ENCODE assay signal across 8 cellular contexts in the genomic region with DNA sequence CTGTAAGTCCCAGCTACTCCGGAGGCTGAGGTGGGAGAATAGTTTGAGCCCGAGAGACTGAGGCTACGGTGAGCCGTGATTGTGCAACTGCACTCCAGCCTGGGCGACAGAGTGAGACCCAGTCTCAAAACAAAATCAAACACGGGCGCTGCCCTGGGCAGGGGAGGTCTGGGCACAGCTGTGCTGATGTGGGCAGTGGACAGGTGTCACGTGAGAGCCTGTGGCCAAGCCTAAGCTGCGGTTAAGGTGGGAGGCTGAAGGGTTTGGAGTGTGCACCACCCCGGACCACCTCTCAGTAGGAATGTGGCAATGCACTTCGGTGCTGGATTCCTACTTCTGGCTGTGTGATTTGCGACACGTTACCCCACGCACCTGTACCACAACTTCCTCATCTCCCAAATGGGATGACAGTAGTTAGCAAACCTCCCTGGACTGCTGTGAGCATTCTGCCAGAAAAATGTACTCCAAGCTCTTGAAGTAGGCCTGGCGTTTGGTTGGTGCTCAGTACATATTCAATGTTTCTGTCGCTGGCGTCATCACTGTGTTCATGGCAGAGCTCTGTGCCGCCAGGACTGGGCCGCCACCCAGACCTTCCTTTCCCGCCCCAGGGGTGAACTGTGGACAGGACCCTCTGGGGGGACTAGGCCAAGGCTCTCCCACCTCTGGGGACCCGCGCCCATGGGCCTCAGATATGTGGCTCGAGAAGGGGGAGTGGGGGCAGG. TPM values are rescaled to one million over a fixed set of nuclear protein-coding genes. Genes with fewer than 3 reads are reported as not detected.
A peak's percentile ranks its signal among the peaks of the same experiment; 100 is the strongest.
DNase-seq lines count a peak whose midpoint lies in the region; ATAC-seq and TF ChIP-seq lines count a peak whose summit lies in the region.

No MANE protein-coding gene starts in this region.

- H3K36me3 ChIP-seq in endocrine pancreas (ENCODE audit: control insufficient read depth, insufficient read depth, low read length) (no peaks in the 10 kb centered on the region), neural cell (ENCODE audit: insufficient read depth, low read length) (no peaks in the 10 kb centered on the region)

- H2AFZ ChIP-seq in neural cell (ENCODE audit: low read depth, low read length), result peak overlapping the region; percentile 93

- no peaks in the 10 kb centered on the region for H4K20me1 ChIP-seq in neural cell (ENCODE audit: insufficient read depth)

- no peaks in the 10 kb centered on the region for H3K27me3 ChIP-seq in endocrine pancreas (ENCODE audit: control insufficient read depth, insufficient read depth, low read length)
- no peaks in the 10 kb centered on the region for H3K27me3 ChIP-seq in neural cell (ENCODE audit: insufficient read depth, low read depth, low read length)

- no peaks in the 10 kb centered on the region for H3K4me1 ChIP-seq in endocrine pancreas (ENCODE audit: control insufficient read depth, insufficient read depth, low read length)

- DNase-seq in Jurkat, Clone E6-1 (ENCODE audit: low read depth, low spot score), result no peak
- no peak for DNase-seq in T1000 (lab: John Stamatoyannopoulos, UW)
- no peak for DNase-seq in activated CD8-positive, alpha-beta memory T cell treated with anti-CD3 and anti-CD28 coated beads, Interleukin-2, amount 50 U/mL, for 4 hours
- no peak for DNase-seq in activated effector memory CD4-positive, alpha-beta T cell treated with anti-CD3 and anti-CD28 coated beads, Interleukin-2, amount 50 U/mL, for 16 hours

- H3K9ac ChIP-seq in endocrine pancreas (ENCODE audit: control insufficient read depth, insufficient read depth, low read length) (peak overlapping the region; percentile 22), neural cell (ENCODE audit: low read length) (peak overlapping the region; percentile 99)

- no peak for ATAC-seq in GM18517 (IDR thresholded peaks at IDR 0.05; ENCODE audit: unreplicated experiment)

- no peak for TF ChIP-seq RAD21 in neural cell (conservative IDR thresholded peaks at IDR 0.05)

- H3K9me3 ChIP-seq in endocrine pancreas (ENCODE audit: control insufficient read depth, low read length) (no peaks in the 10 kb centered on the region), neural cell (ENCODE audit: low read length) (no peaks in the 10 kb centered on the region)

- H3K27ac ChIP-seq in C4-2B (peak overlapping the region; percentile 80), neural cell (ENCODE audit: low read length) (peak overlapping the region; percentile 92)

- no peak overlapping the region for H3K4me2 ChIP-seq in neural cell (ENCODE audit: low read length)

- TF ChIP-seq EP300 in neural cell (conservative IDR thresholded peaks at IDR 0.05; ENCODE audit: poor library complexity, severe bottlenecking), result no peak

- no peaks in the 10 kb centered on the region for H3K9me2 ChIP-seq in neural cell (ENCODE audit: insufficient read depth, low read length)

- peaks cover 3% of the 10 kb centered on the region for H3F3A ChIP-seq in neural cell (ENCODE audit: insufficient read depth, low read length, poor library complexity, severe bottlenecking)

- H3K79me2 ChIP-seq in neural cell (replicated peaks; ENCODE audit: insufficient read depth, low read length), result peaks cover 22% of the 10 kb centered on the region

- TF ChIP-seq CTCF in C4-2B (conservative IDR thresholded peaks at IDR 0.05) (no peak), neural cell (IDR thresholded peaks at IDR 0.05; ENCODE audit: poor library complexity, severe bottlenecking) (no peak)

- H3K4me3 ChIP-seq in Jurkat, Clone E6-1 (ENCODE audit: low read length), result peak overlapping the region; percentile 82
- H3K4me3 ChIP-seq in endocrine pancreas (ENCODE audit: control insufficient read depth, insufficient read depth, low read length) (no peak overlapping the region), neural cell (ENCODE audit: low read length) (peak overlapping the region; percentile 100)

TF ChIP-seq in neural cell, 6 proteins besides CTCF, POLR2A, EP300 and RAD21:
- TF ChIP-seq, protein P1, sequence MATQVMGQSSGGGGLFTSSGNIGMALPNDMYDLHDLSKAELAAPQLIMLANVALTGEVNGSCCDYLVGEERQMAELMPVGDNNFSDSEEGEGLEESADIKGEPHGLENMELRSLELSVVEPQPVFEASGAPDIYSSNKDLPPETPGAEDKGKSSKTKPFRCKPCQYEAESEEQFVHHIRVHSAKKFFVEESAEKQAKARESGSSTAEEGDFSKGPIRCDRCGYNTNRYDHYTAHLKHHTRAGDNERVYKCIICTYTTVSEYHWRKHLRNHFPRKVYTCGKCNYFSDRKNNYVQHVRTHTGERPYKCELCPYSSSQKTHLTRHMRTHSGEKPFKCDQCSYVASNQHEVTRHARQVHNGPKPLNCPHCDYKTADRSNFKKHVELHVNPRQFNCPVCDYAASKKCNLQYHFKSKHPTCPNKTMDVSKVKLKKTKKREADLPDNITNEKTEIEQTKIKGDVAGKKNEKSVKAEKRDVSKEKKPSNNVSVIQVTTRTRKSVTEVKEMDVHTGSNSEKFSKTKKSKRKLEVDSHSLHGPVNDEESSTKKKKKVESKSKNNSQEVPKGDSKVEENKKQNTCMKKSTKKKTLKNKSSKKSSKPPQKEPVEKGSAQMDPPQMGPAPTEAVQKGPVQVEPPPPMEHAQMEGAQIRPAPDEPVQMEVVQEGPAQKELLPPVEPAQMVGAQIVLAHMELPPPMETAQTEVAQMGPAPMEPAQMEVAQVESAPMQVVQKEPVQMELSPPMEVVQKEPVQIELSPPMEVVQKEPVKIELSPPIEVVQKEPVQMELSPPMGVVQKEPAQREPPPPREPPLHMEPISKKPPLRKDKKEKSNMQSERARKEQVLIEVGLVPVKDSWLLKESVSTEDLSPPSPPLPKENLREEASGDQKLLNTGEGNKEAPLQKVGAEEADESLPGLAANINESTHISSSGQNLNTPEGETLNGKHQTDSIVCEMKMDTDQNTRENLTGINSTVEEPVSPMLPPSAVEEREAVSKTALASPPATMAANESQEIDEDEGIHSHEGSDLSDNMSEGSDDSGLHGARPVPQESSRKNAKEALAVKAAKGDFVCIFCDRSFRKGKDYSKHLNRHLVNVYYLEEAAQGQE (IDR thresholded peaks at IDR 0.05; ENCODE audit: borderline replicate concordance), result no peak
- TF ChIP-seq TAF1 (IDR thresholded peaks at IDR 0.05; ENCODE audit: low read depth), result no peak
- no peak for TF ChIP-seq SMC3 (conservative IDR thresholded peaks at IDR 0.05; ENCODE audit: poor library complexity)
- TF ChIP-seq EZH2 (IDR thresholded peaks at IDR 0.05; ENCODE audit: borderline replicate concordance, insufficient read depth, low read length, poor library complexity, severe bottlenecking), result no peak
- TF ChIP-seq MXI1 (conservative IDR thresholded peaks at IDR 0.05; ENCODE audit: poor library complexity, severe bottlenecking), result no peak
- TF ChIP-seq POLR2AphosphoS5 (IDR thresholded peaks at IDR 0.05), result no peak

RNA-seq across cellular contexts. Expression of a gene that starts 0.8 kb away (rescaled TPM):
- 17.2 TPM for polyA plus RNA-seq in Jurkat, Clone E6-1 (2012; ENCODE audit: insufficient read depth, insufficient read length)
- 75.6 and 79.5 TPM in 2 replicates for polyA plus RNA-seq in neural cell
- 77.1 and 90.8 TPM in 2 replicates for polyA minus RNA-seq in neural cell

RNA-seq across cellular contexts. Expression of a gene that starts 44.5 kb away (rescaled TPM):
- polyA plus RNA-seq in Jurkat, Clone E6-1 (2012; ENCODE audit: insufficient read depth, insufficient read length), result 1.5 TPM
- polyA plus RNA-seq in neural cell, result 3.4 and 5.0 TPM in 2 replicates
- polyA minus RNA-seq in neural cell, result 1.9 and 2.9 TPM in 2 replicates
